Comparison of ENCODE assay signal across 11 cellular contexts in genomic region chr2:32484907-32485306, GRCh38.
DNase-seq lines count a peak whose midpoint lies in the region; ATAC-seq lines count a peak whose summit lies in the region.
"Had no signal": no experiment of that assay in that cellular context is flagged by ENCODE, and none has a peak within 500 bp of the region (broad histone marks: within the 10 kb centered on the region; RNA-seq: fewer than 3 reads in every experiment).

No MANE protein-coding gene starts in this region.

- ATAC-seq in HG03175 (IDR thresholded peaks at IDR 0.05; ENCODE audit: unreplicated experiment) (no peak), GM18502 (IDR thresholded peaks at IDR 0.05; ENCODE audit: poor library complexity, unreplicated experiment) (no peak), GM19463 (IDR thresholded peaks at IDR 0.05; ENCODE audit: unreplicated experiment) (no peak)

- peak overlapping the region; percentile 25 for H3K27ac Mint-ChIP-seq in activated T-helper 1 cell treated with anti-CD3 and anti-CD28 coated beads, Interleukin-12 subunit alpha, Interleukin-12 subunit beta, Interleukin-2, Interleukin-4 antibody, amounts not matched to agents 30 ng/mL and 10 ng/mL and 1 ng/mL, durations not matched to agents 14 hours and 24 hours and 36 hours

- no peak overlapping the region for H3K4me3 Mint-ChIP-seq in activated T-helper 1 cell treated with anti-CD3 and anti-CD28 coated beads, Interleukin-12 subunit alpha, Interleukin-12 subunit beta, Interleukin-2, Interleukin-4 antibody, amounts not matched to agents 30 ng/mL and 10 ng/mL and 1 ng/mL, durations not matched to agents 14 hours and 24 hours and 36 hours
- H3K4me3 Mint-ChIP-seq: H9 had no signal

- H3K9me3 Mint-ChIP-seq in activated T-helper 1 cell treated with anti-CD3 and anti-CD28 coated beads, Interleukin-12 subunit alpha, Interleukin-12 subunit beta, Interleukin-2, Interleukin-4 antibody, amounts not matched to agents 30 ng/mL and 10 ng/mL and 1 ng/mL, durations not matched to agents 14 hours and 24 hours and 36 hours = no peaks in the 10 kb centered on the region
- H3K9me3 Mint-ChIP-seq: H9 had no signal

- H3K36me3 Mint-ChIP-seq in activated T-helper 1 cell treated with anti-CD3 and anti-CD28 coated beads, Interleukin-12 subunit alpha, Interleukin-12 subunit beta, Interleukin-2, Interleukin-4 antibody, amounts not matched to agents 30 ng/mL and 10 ng/mL and 1 ng/mL, durations not matched to agents 14 hours and 24 hours and 36 hours (ENCODE audit: low read depth) = peaks cover 38% of the 10 kb centered on the region

- intact Hi-C loops in activated T-helper 1 cell treated with anti-CD3 and anti-CD28 coated beads, Interleukin-12 subunit alpha, Interleukin-12 subunit beta, Interleukin-2, Interleukin-4 antibody, amounts not matched to agents 30 ng/mL and 10 ng/mL and 1 ng/mL, durations not matched to agents 14 hours and 24 hours and 36 hours (cut with micrococcal nuclease) = no loop called here

- no peaks in the 10 kb centered on the region for H3K27me3 Mint-ChIP-seq in activated T-helper 1 cell treated with anti-CD3 and anti-CD28 coated beads, Interleukin-12 subunit alpha, Interleukin-12 subunit beta, Interleukin-2, Interleukin-4 antibody, amounts not matched to agents 30 ng/mL and 10 ng/mL and 1 ng/mL, durations not matched to agents 14 hours and 24 hours and 36 hours (ENCODE audit: insufficient read depth)

- peaks cover 17% of the 10 kb centered on the region for H3K4me1 Mint-ChIP-seq in activated T-helper 1 cell treated with anti-CD3 and anti-CD28 coated beads, Interleukin-12 subunit alpha, Interleukin-12 subunit beta, Interleukin-2, Interleukin-4 antibody, amounts not matched to agents 30 ng/mL and 10 ng/mL and 1 ng/mL, durations not matched to agents 14 hours and 24 hours and 36 hours (ENCODE audit: low read depth)
- H3K4me1 Mint-ChIP-seq: H9 had no signal

- in situ Hi-C loops in ACHN (cut with HindIII; ENCODE audit: low pct_ligation_motif_present, low pct_unique_long_range_greater_than_20kb, low sequenced_read_pairs) = no loop called here

- DNase-seq in ACHN = peak; percentile 7
- peak; percentile 60 for DNase-seq in HS-27A (ENCODE audit: low read depth)
- DNase-seq in activated T-helper 1 cell treated with anti-CD3 and anti-CD28 coated beads, Interleukin-12 subunit alpha, Interleukin-12 subunit beta, Interleukin-2, Interleukin-4 antibody, amounts not matched to agents 30 ng/mL and 10 ng/mL and 1 ng/mL, durations not matched to agents 14 hours and 24 hours and 36 hours (ENCODE audit: low spot score) = no peak
- DNase-seq in hepatic stellate cell (ENCODE audit: low spot score) = peak; percentile 58
- no peak for DNase-seq in C1 segment of cervical spinal cord (lab: John Stamatoyannopoulos, UW)
- DNase-seq: activated CD4-positive, alpha-beta T cell treated with anti-CD3 and anti-CD28 coated beads, Interleukin-2, amount 50 U/mL, for 48 hours; H9; NCI-H1930 had no signal

Comparison
In these comparisons a context has a peak if more than half of its experiments do, and no peak if none do; other contexts are left out.
1. DNase-seq: peak in ACHN (single experiment), HS-27A (single experiment) and hepatic stellate cell (single experiment); none in activated T-helper 1 cell treated with anti-CD3 and anti-CD28 coated beads, Interleukin-12 subunit alpha, Interleukin-12 subunit beta, Interleukin-2, Interleukin-4 antibody, amounts not matched to agents 30 ng/mL and 10 ng/mL and 1 ng/mL, durations not matched to agents 14 hours and 24 hours and 36 hours (single experiment) and C1 segment of cervical spinal cord (0 of 14).